In the genomic region with DNA sequence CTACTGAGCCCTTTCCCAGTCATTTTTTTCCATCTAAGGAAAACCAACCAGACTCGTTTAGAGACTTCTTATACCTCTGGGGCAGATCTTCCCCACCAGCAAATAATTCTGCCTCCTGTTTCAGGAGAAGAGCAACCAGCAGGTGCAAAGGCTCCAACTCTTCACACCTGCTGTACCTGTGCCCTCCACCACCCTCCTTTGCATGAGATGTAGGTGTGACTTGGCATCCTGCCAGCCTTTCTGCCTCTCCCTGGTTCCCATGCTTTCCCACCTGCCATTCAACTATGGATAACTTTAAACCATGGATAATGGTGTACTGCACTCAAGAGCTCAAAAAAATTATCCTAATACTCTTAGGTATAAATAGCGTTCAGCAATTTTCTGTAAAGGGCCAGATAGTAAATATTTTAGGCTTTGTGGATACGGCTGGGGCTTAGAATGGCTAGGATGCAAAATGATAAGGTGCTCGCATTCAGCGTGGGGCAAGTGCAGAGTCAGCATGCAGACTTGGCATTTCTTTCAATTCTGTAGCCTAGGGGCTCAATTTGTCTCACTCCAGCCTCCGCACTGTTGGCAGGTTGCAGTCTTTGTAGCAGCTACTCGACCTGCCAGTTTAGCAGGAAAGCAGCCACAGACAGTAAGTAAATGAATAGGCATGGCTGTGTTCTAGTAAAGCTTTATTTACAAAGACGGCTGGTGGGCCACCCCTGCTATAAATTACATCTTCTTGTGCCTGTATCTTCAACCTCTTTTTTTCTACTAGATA, we compare ENCODE assay signal across 17 cellular contexts.
A peak's percentile ranks its signal among the peaks of the same experiment; 100 is the strongest.
DNase-seq lines count a peak whose midpoint lies in the region; ATAC-seq and TF ChIP-seq lines count a peak whose summit lies in the region.
"Had no signal": no experiment of that assay in that cellular context is flagged by ENCODE, and none has a peak within 500 bp of the region (broad histone marks: within the 10 kb centered on the region; RNA-seq: fewer than 3 reads in every experiment).

No MANE protein-coding gene starts in this region.

- H3K4me3 Mint-ChIP-seq in CD8-positive, alpha-beta T cell: no peak overlapping the region
- H3K4me3 Mint-ChIP-seq: HFFc6; T-helper 1 cell treated with Interleukin-12 subunit alpha and Interleukin-12 subunit beta and Interleukin-4 antibody, amounts not matched to agents 30 μg/mL and 1 μg/mL, for 36 hours had no signal

- H3K36me3 Mint-ChIP-seq in CD8-positive, alpha-beta T cell: no peaks in the 10 kb centered on the region

- CTCF ChIA-PET in CD8-positive, alpha-beta T cell (lab: Charles Lee): interaction anchor here (0.6 kb wide), 1 partner anchor 18 kb away, joined by 4 read pairs; no protein-coding TSS in a partner anchor

- no peaks in the 10 kb centered on the region for H3K27me3 Mint-ChIP-seq in CD8-positive, alpha-beta T cell (ENCODE audit: low read depth)

- no peak overlapping the region for H3K27ac Mint-ChIP-seq in CD8-positive, alpha-beta T cell
- H3K27ac Mint-ChIP-seq: HFFc6; T-helper 1 cell treated with Interleukin-12 subunit alpha and Interleukin-12 subunit beta and Interleukin-4 antibody, amounts not matched to agents 30 μg/mL and 1 μg/mL, for 36 hours had no signal

- no peaks in the 10 kb centered on the region for H3K4me1 Mint-ChIP-seq in CD8-positive, alpha-beta T cell (ENCODE audit: low read depth)

- POLR2A ChIA-PET in CD8-positive, alpha-beta T cell (lab: Charles Lee): no interaction called here

- no peak overlapping the region for H3K27ac ChIP-seq in CD8-positive, alpha-beta T cell (ENCODE audit: low read depth, low read length)
- H3K27ac ChIP-seq in right atrium auricular region: no peak overlapping the region
- H3K27ac ChIP-seq: heart left ventricle, Peyer's patch had no signal

- no peaks in the 10 kb centered on the region for H3K27me3 ChIP-seq in CD8-positive, alpha-beta T cell (ENCODE audit: insufficient read depth, low read length)
- H3K27me3 ChIP-seq in MG63 (no peaks in the 10 kb centered on the region), right atrium auricular region (no peaks in the 10 kb centered on the region)
- H3K27me3 ChIP-seq: heart left ventricle, Peyer's patch had no signal

- no peaks in the 10 kb centered on the region for H3K4me1 ChIP-seq in CD8-positive, alpha-beta T cell (ENCODE audit: insufficient read depth, low read length)
- H3K4me1 ChIP-seq in right atrium auricular region: no peaks in the 10 kb centered on the region
- H3K4me1 ChIP-seq: Peyer's patch had no signal

- DNase-seq in DMS153 treated with DMSO at 0.1 percent for 48 hours (lab: John Stamatoyannopoulos, UW; ENCODE audit: unreplicated experiment) (peak; percentile 71), NCI-H1436 (lab: John Stamatoyannopoulos, UW) (peak; percentile 65), NCI-H526 (lab: John Stamatoyannopoulos, UW) (peak; percentile 90 to 95), MG63 (no peak), right atrium auricular region (ENCODE audit: low spot score) (no peak)
- DNase-seq in CD8-positive, alpha-beta T cell: no peak
- DNase-seq in activated T-cell treated with anti-CD3 and anti-CD28 coated beads, Interleukin-2, amount 50 U/mL, for 1 hour: no peak
- DNase-seq: activated CD4-positive, alpha-beta T cell treated with anti-CD3 and anti-CD28 coated beads for 4 hours; amygdala; cortex of kidney; DND-41; heart left ventricle; HFFc6; kidney glomerular epithelial cell; Peyer's patch had no signal

- H3K36me3 ChIP-seq in CD8-positive, alpha-beta T cell (ENCODE audit: insufficient read depth, low read length): no peaks in the 10 kb centered on the region
- no peaks in the 10 kb centered on the region for H3K36me3 ChIP-seq in MG63
- H3K36me3 ChIP-seq in right atrium auricular region: no peaks in the 10 kb centered on the region
- H3K36me3 ChIP-seq: Peyer's patch had no signal

- peak; percentile 81 for ATAC-seq in esophagus mucosa
- ATAC-seq in CD8-positive, alpha-beta T cell: no peak
- ATAC-seq: heart left ventricle had no signal

- H3K9me3 Mint-ChIP-seq in CD8-positive, alpha-beta T cell: no peaks in the 10 kb centered on the region
- H3K9me3 Mint-ChIP-seq: HFFc6; T-helper 1 cell treated with Interleukin-12 subunit alpha and Interleukin-12 subunit beta and Interleukin-4 antibody, amounts not matched to agents 30 μg/mL and 1 μg/mL, for 36 hours had no signal

- no peak for TF ChIP-seq CTCF in CD8-positive, alpha-beta T cell (IDR thresholded peaks at IDR 0.05)
- no peak for TF ChIP-seq CTCF in right atrium auricular region (IDR thresholded peaks at IDR 0.05)

- no peak overlapping the region for H3K4me3 ChIP-seq in CD8-positive, alpha-beta T cell (ENCODE audit: low read depth, low read length)
- no peak overlapping the region for H3K4me3 ChIP-seq in MG63
- H3K4me3 ChIP-seq in right atrium auricular region: no peak overlapping the region
- H3K4me3 ChIP-seq: heart left ventricle, Peyer's patch had no signal

- no peaks in the 10 kb centered on the region for H3K9me3 ChIP-seq in CD8-positive, alpha-beta T cell (ENCODE audit: low read length)
- H3K9me3 ChIP-seq in MG63: no peaks in the 10 kb centered on the region
- H3K9me3 ChIP-seq in right atrium auricular region: no peaks in the 10 kb centered on the region
- H3K9me3 ChIP-seq: heart left ventricle, Peyer's patch had no signal

- intact Hi-C loops in CD8-positive, alpha-beta T cell (cut with DNase I, micrococcal nuclease): no loop called here

Comparison
In these comparisons a context has a peak if more than half of its experiments do, and no peak if none do; other contexts are left out.
1. DNase-seq: peak in DMS153 treated with DMSO at 0.1 percent for 48 hours (single experiment), NCI-H1436 (single experiment) and NCI-H526 (2 of 2); none in CD8-positive, alpha-beta T cell (0 of 7), MG63 (single experiment), activated T-cell treated with anti-CD3 and anti-CD28 coated beads, Interleukin-2, amount 50 U/mL, for 1 hour (single experiment) and right atrium auricular region (single experiment).